ENCODE assay signal across 13 cellular contexts in the genomic region with DNA sequence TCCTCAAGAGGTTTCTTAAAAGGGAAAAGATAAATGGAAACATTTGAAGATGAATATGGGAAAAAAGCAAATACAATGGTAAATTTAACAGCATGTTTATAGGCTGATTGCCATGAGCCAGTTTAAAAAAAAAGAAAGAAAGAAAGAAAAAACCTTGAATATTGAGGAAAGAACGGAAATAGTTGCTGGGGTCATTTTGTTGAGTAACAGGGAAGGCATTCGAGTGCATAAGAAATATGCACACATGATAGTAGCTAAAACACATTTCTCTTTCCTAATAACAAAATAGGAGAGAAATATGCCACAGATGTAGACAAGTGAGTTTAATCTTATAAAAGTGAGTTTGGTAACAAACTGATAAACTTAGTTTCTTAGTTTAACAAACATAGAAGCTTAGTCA.
"Had no signal": no experiment of that assay in that cellular context is flagged by ENCODE, and none has a peak within 500 bp of the region (broad histone marks: within the 10 kb centered on the region; RNA-seq: fewer than 3 reads in every experiment).

No MANE protein-coding gene starts in this region.

- H2AFZ ChIP-seq: parathyroid adenoma had no signal

- H3K9ac ChIP-seq: parathyroid adenoma had no signal

- DNase-seq: activated CD4-positive, alpha-beta T cell treated with anti-CD3 and anti-CD28 coated beads for 48 hours; amygdala; colonic mucosa; effector CD8-positive, alpha-beta T cell; hypothalamus; lower lobe of right lung; midbrain; stimulated activated CD4-positive, alpha-beta T cell treated with anti-CD3 and anti-CD28 coated beads, Interleukin-4, amount 100 ng/mL, for 4 hours; thyroid gland had no signal

- H3K27ac ChIP-seq: cardiac muscle cell, colonic mucosa, lower lobe of right lung, parathyroid adenoma, thyroid gland had no signal

- H3K27me3 Mint-ChIP-seq: activated naive CD4-positive, alpha-beta T cell treated with anti-CD3 and anti-CD28 coated beads, Interleukin-2, amount 50 U/mL, for 24 hours had no signal

- H3K4me1 ChIP-seq: colonic mucosa, lower lobe of right lung, parathyroid adenoma, thyroid gland had no signal

- H3K27me3 ChIP-seq: cardiac muscle cell, colonic mucosa, thyroid gland had no signal

- H3K9me3 ChIP-seq: colonic mucosa, lower lobe of right lung, thyroid gland had no signal

- H3K36me3 Mint-ChIP-seq: WTC11 had no signal

- H3K4me3 Mint-ChIP-seq: activated naive CD4-positive, alpha-beta T cell treated with anti-CD3 and anti-CD28 coated beads, Interleukin-2, amount 50 U/mL, for 24 hours; WTC11 had no signal

- H3K4me3 ChIP-seq: cardiac muscle cell, colonic mucosa, lower lobe of right lung, thyroid gland had no signal

- H3K27ac Mint-ChIP-seq: activated naive CD4-positive, alpha-beta T cell treated with anti-CD3 and anti-CD28 coated beads, Interleukin-2, amount 50 U/mL, for 24 hours; WTC11 had no signal

- H3K79me2 ChIP-seq: parathyroid adenoma had no signal

- ATAC-seq: lower lobe of right lung had no signal

- H3K9me3 Mint-ChIP-seq: activated naive CD4-positive, alpha-beta T cell treated with anti-CD3 and anti-CD28 coated beads, Interleukin-2, amount 50 U/mL, for 24 hours had no signal

- H3K36me3 ChIP-seq: cardiac muscle cell, colonic mucosa, lower lobe of right lung, thyroid gland had no signal
